ENCODE assay signal across 8 cellular contexts in the genomic region with DNA sequence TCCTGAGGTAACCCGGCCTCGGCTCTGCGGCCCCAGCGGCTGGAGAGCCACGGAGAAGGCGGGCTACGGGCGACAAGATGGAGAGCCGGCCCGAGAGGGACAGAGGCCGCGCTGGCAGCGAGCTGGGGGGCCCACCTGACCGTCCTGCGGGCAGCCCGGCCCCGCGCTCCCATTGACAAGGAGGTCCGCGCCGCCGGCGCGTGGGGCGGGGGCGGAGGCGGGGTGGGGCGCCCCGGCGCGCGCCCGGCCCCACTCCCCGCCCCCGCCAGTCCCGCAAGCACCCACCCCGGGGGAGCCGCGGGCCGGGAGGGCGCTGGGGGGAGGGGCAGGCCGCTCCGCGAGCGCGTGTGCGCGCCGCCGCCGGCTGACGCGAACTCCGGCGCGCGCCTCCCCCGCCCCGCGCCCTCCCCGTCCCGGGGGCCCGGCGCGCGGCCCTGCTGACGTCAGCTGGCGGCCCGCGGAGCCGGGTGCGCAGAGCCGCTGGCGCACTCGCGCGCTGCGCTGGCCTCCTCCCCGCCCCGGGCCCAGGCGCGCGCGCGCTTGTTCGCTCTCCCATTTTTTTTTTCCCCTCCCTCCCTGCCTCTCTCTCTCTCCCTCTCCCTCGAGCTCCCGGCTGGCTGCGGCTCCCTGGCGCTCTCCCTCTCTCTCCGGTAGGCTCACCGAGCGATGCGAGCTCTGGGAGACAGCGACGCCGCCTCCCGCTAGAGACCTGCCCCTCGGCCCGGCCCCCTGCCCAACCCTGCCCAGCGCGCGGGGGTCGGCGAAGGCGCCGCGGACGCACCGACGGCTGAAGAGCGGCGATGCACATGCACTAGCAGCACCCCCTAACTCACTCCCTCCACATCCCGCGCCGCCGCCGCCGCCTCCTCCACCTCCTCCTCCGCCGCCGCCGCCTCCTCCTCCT. TPM values are rescaled to one million over a fixed set of nuclear protein-coding genes. Genes with fewer than 3 reads are reported as not detected.
DNase-seq lines count a peak whose midpoint lies in the region; ATAC-seq, FAIRE-seq and TF ChIP-seq lines count a peak whose summit lies in the region.

A gene (plus strand): TSS at position 587 of the 904 bp plus-strand sequence. CDS start 747 bp downstream, outside the sequence.

- no peak for FAIRE-seq in H54 (lab: Jason Lieb, UNC)

- H3K4me1 Mint-ChIP-seq in CD4-positive, CD25-positive, alpha-beta regulatory T cell, result peaks cover 5 to 32% (median 14%) of the 10 kb centered on the region in 4 donors
- H3K4me1 Mint-ChIP-seq in activated T-cell treated with anti-CD3 and anti-CD28 coated beads, Interleukin-2, amount 50 U/mL, for 24 hours (ENCODE audit: low read depth), result peaks cover 34% of the 10 kb centered on the region
- peaks cover 37% of the 10 kb centered on the region for H3K4me1 Mint-ChIP-seq in stimulated activated memory B cell treated with anti-CD40 and anti-IgM and Interleukin-4, amounts not matched to agents 10 μg/mL and 1 μg/mL and 100 μg/mL, for 72 hours

- peak in 1 of 3 donors; percentile 36 for DNase-seq in CD4-positive, CD25-positive, alpha-beta regulatory T cell
- DNase-seq in H54 (ENCODE audit: insufficient read length, low spot score), result peak; percentile 36
- DNase-seq in NCI-H524 (lab: John Stamatoyannopoulos, UW), result peak; percentile 82 to 90
- peak; percentile 70 for DNase-seq in activated T-cell treated with anti-CD3 and anti-CD28 coated beads, Interleukin-2, amount 50 U/mL, for 24 hours

- peaks cover 83% of the 10 kb centered on the region for H3K27me3 Mint-ChIP-seq in CD4-positive, CD25-positive, alpha-beta regulatory T cell
- peaks cover 76% of the 10 kb centered on the region for H3K27me3 Mint-ChIP-seq in activated T-cell treated with anti-CD3 and anti-CD28 coated beads, Interleukin-2, amount 50 U/mL, for 24 hours
- peaks cover 37% of the 10 kb centered on the region for H3K27me3 Mint-ChIP-seq in stimulated activated memory B cell treated with anti-CD40 and anti-IgM and Interleukin-4, amounts not matched to agents 10 μg/mL and 1 μg/mL and 100 μg/mL, for 72 hours

- no peak within 1 kb of the TSS for H3K27ac ChIP-seq in CD4-positive, CD25-positive, alpha-beta regulatory T cell (ENCODE audit: insufficient read depth, low read length, poor library complexity, severe bottlenecking)
- H3K27ac ChIP-seq in esophagus (ENCODE audit: low read depth in 2 of 2, low read length in 1 of 2), result peak within 1 kb of the TSS; percentile 65 to 84

- H3K9me3 Mint-ChIP-seq in CD4-positive, CD25-positive, alpha-beta regulatory T cell, result peaks cover 0 to 3% (median 0%) of the 10 kb centered on the region in 7 donors
- H3K9me3 Mint-ChIP-seq in activated T-cell treated with anti-CD3 and anti-CD28 coated beads, Interleukin-2, amount 50 U/mL, for 24 hours, result no peaks in the 10 kb centered on the region
- no peaks in the 10 kb centered on the region for H3K9me3 Mint-ChIP-seq in stimulated activated memory B cell treated with anti-CD40 and anti-IgM and Interleukin-4, amounts not matched to agents 10 μg/mL and 1 μg/mL and 100 μg/mL, for 72 hours

- no peaks in the 10 kb centered on the region for H3K36me3 Mint-ChIP-seq in CD4-positive, CD25-positive, alpha-beta regulatory T cell
- H3K36me3 Mint-ChIP-seq in activated T-cell treated with anti-CD3 and anti-CD28 coated beads, Interleukin-2, amount 50 U/mL, for 24 hours (ENCODE audit: low read depth), result no peaks in the 10 kb centered on the region
- no peaks in the 10 kb centered on the region for H3K36me3 Mint-ChIP-seq in stimulated activated memory B cell treated with anti-CD40 and anti-IgM and Interleukin-4, amounts not matched to agents 10 μg/mL and 1 μg/mL and 100 μg/mL, for 72 hours

- no peaks in the 10 kb centered on the region for H3K9me3 ChIP-seq in CD4-positive, CD25-positive, alpha-beta regulatory T cell (ENCODE audit: control insufficient read depth in 2 of 2, low read length in 2 of 2)
- no peaks in the 10 kb centered on the region for H3K9me3 ChIP-seq in esophagus (ENCODE audit: control insufficient read depth in 2 of 2, insufficient read depth in 1 of 2, low read depth in 1 of 2, low read length in 1 of 2)
- H3K9me3 ChIP-seq in mononuclear cell (ENCODE audit: low read depth, low read length), result no peaks in the 10 kb centered on the region

- peak within 1 kb of the TSS; percentile 32 to 69 (median 64) for H3K4me3 Mint-ChIP-seq in CD4-positive, CD25-positive, alpha-beta regulatory T cell
- peak within 1 kb of the TSS; percentile 76 for H3K4me3 Mint-ChIP-seq in activated T-cell treated with anti-CD3 and anti-CD28 coated beads, Interleukin-2, amount 50 U/mL, for 24 hours
- H3K4me3 Mint-ChIP-seq in stimulated activated memory B cell treated with anti-CD40 and anti-IgM and Interleukin-4, amounts not matched to agents 10 μg/mL and 1 μg/mL and 100 μg/mL, for 72 hours, result peak within 1 kb of the TSS; percentile 85

- H3K4me3 ChIP-seq in CD4-positive, CD25-positive, alpha-beta regulatory T cell (ENCODE audit: low read depth, low read length), result no peak within 1 kb of the TSS
- peak within 1 kb of the TSS; percentile 67 to 81 for H3K4me3 ChIP-seq in esophagus (ENCODE audit: low read depth in 1 of 2, low read length in 2 of 2)
- peak within 1 kb of the TSS; percentile 32 for H3K4me3 ChIP-seq in mononuclear cell (ENCODE audit: low read length)

- peaks cover 42% of the 10 kb centered on the region for H3K27me3 ChIP-seq in CD4-positive, CD25-positive, alpha-beta regulatory T cell (ENCODE audit: control insufficient read depth, insufficient read depth, low read length)
- peaks cover 0 to 9% of the 10 kb centered on the region in 2 donors for H3K27me3 ChIP-seq in esophagus (ENCODE audit: control insufficient read depth in 1 of 2, insufficient read depth in 2 of 2, low read length in 2 of 2)
- peaks cover 80% of the 10 kb centered on the region for H3K27me3 ChIP-seq in mononuclear cell (ENCODE audit: insufficient read depth, low read length)

- ATAC-seq in CD4-positive, CD25-positive, alpha-beta regulatory T cell (ENCODE audit: low read depth in 2 of 2), result peak; percentile 50 to 62
- peak; percentile 88 for ATAC-seq in stimulated activated memory B cell treated with anti-CD40 and anti-IgM and Interleukin-4, amounts not matched to agents 10 μg/mL and 1 μg/mL and 100 μg/mL, for 72 hours
- ATAC-seq in GM18907 (IDR thresholded peaks at IDR 0.05; ENCODE audit: unreplicated experiment), result no peak

- H3K27ac Mint-ChIP-seq in CD4-positive, CD25-positive, alpha-beta regulatory T cell, result no peak within 1 kb of the TSS
- peak within 1 kb of the TSS; percentile 22 for H3K27ac Mint-ChIP-seq in activated T-cell treated with anti-CD3 and anti-CD28 coated beads, Interleukin-2, amount 50 U/mL, for 24 hours
- H3K27ac Mint-ChIP-seq in stimulated activated memory B cell treated with anti-CD40 and anti-IgM and Interleukin-4, amounts not matched to agents 10 μg/mL and 1 μg/mL and 100 μg/mL, for 72 hours, result peak within 1 kb of the TSS; percentile 65

- peaks cover 22% of the 10 kb centered on the region for H3K4me1 ChIP-seq in CD4-positive, CD25-positive, alpha-beta regulatory T cell (ENCODE audit: control insufficient read depth, insufficient read depth, low read length, poor library complexity, severe bottlenecking)
- H3K4me1 ChIP-seq in esophagus (ENCODE audit: control insufficient read depth in 2 of 2, insufficient read depth in 2 of 2, low read length in 1 of 2), result peaks cover 0 to 5% of the 10 kb centered on the region in 2 donors
- H3K4me1 ChIP-seq in mononuclear cell (ENCODE audit: insufficient read depth, low read length), result peaks cover 28% of the 10 kb centered on the region

- WGBS in esophagus, 2 donors, result 0 to 1% methylated on average over 69 to 123 of the region's 123 CpGs

- H3K36me3 ChIP-seq in CD4-positive, CD25-positive, alpha-beta regulatory T cell (ENCODE audit: control insufficient read depth, insufficient read depth, low read length), result no peaks in the 10 kb centered on the region
- no peaks in the 10 kb centered on the region for H3K36me3 ChIP-seq in esophagus (ENCODE audit: control insufficient read depth in 2 of 2, insufficient read depth in 2 of 2, low read length in 1 of 2)

- no peak for TF ChIP-seq POLR2A in H54 (IDR thresholded peaks at IDR 0.05; ENCODE audit: low read depth, low read length)

RNA-seq across cellular contexts. Expression of the gene that starts here (rescaled TPM):
- total RNA-seq in CD4-positive, CD25-positive, alpha-beta regulatory T cell, result 3.0 TPM
- polyA plus RNA-seq in CD4-positive, CD25-positive, alpha-beta regulatory T cell, result not detected
- 1 to 10 TPM in 1 of 2 donors, under 1 TPM in 1; 0.75 to 1.0 TPM for polyA plus RNA-seq in esophagus
- total RNA-seq in mononuclear cell, result 0.84 TPM

Comparison
In these comparisons a context has a peak if more than half of its experiments do, and no peak if none do; other contexts are left out.
1. H3K27ac Mint-ChIP-seq: peak in activated T-cell treated with anti-CD3 and anti-CD28 coated beads, Interleukin-2, amount 50 U/mL, for 24 hours (single experiment) and stimulated activated memory B cell treated with anti-CD40 and anti-IgM and Interleukin-4, amounts not matched to agents 10 μg/mL and 1 μg/mL and 100 μg/mL, for 72 hours (single experiment); none in CD4-positive, CD25-positive, alpha-beta regulatory T cell (0 of 3).
2. Peak in every context shown above with its lines, with median percentiles within 50 percentile points of each other: H3K4me3 Mint-ChIP-seq.